ENCODE assay signal across 9 cellular contexts in the genomic region with DNA sequence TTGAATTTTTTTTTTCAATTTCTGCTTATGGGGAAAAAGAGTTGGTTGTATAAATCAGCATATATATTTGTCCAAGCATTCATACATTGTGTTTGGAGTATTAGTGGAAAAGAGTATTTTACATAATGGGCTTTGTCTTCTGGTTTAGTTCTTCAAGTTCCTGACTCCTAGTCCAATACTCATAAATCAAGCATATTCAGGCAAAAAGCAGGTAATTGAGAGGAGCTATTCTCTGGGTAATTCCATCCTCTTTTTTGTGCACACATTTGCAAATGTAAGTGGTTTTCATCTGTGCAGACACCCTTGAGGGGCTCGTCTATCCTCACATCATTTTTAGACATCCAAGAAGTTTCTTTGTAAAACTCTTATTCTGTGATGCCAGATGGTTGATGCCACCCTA.
"Had no signal": no experiment of that assay in that cellular context is flagged by ENCODE, and none has a peak within 500 bp of the region (broad histone marks: within the 10 kb centered on the region; RNA-seq: fewer than 3 reads in every experiment).

No MANE protein-coding gene starts in this region.

- ATAC-seq: GM23338, HCT116, HepG2 had no signal

- H3K4me3 ChIP-seq: GM23338 had no signal

- DNase-seq: H9, HFFc6, KBM-7 had no signal

- H3K4me3 Mint-ChIP-seq: GM23338, H9, HFFc6, IgD-negative memory B cell had no signal

- H3K27ac ChIP-seq: HL-60, KMS-11 had no signal

- H3K9ac ChIP-seq: KMS-11 had no signal

- H2AFZ ChIP-seq: GM23338 had no signal

- H3K4me2 ChIP-seq: GM23338, KMS-11 had no signal

- H3K27ac Mint-ChIP-seq: HFFc6, IgD-negative memory B cell had no signal

- H3K27me3 Mint-ChIP-seq: IgD-negative memory B cell had no signal
